In genomic region chr17:54901230-54901847, GRCh38 we compare ENCODE assay signal across 8 cellular contexts. TPM values are rescaled to one million over a fixed set of nuclear protein-coding genes. Genes with fewer than 3 reads are reported as not detected.
DNase-seq lines count a peak whose midpoint lies in the region; ATAC-seq and TF ChIP-seq lines count a peak whose summit lies in the region.

No MANE protein-coding gene starts in this region.

- no peaks in the 10 kb centered on the region for H3K79me2 ChIP-seq in Karpas-422 (ENCODE audit: low read length)

- CTCF ChIA-PET in MCF 10A (lab: Yijun Ruan, JAX), result interaction anchor here (0.6 to 1.4 kb wide), 3 partner anchors 9 to 40 kb away, joined by 3 to 4 read pairs (median 3); no protein-coding TSS in a partner anchor

- H3K9ac ChIP-seq in ES-I3 (ENCODE audit: low read depth, low read length) (peak overlapping the region; percentile 83), Karpas-422 (ENCODE audit: low read length) (no peak overlapping the region)

- H3K27ac Mint-ChIP-seq in MCF 10A (ENCODE audit: low read depth, unreplicated experiment), result no peak overlapping the region

- peaks cover 12% of the 10 kb centered on the region for H3K4me1 ChIP-seq in ES-I3 (ENCODE audit: insufficient read depth, low read length)
- H3K4me1 ChIP-seq in lung (ENCODE audit: control insufficient read depth in 2 of 2, insufficient read depth in 2 of 2, low read length in 2 of 2), result peaks cover 4% of the 10 kb centered on the region in 2 donors
- H3K4me1 ChIP-seq in Karpas-422 (ENCODE audit: low read length), result no peaks in the 10 kb centered on the region

- DNase-seq in NCI-H146 (lab: John Stamatoyannopoulos, UW) (peak; percentile 11), MCF 10A (ENCODE audit: unreplicated experiment) (peak; percentile 96), lung (ENCODE audit: low spot score) (peak; percentile 35), Karpas-422 (no peak)

- H2AFZ ChIP-seq in Karpas-422 (ENCODE audit: low read length), result no peak overlapping the region

- intact Hi-C loops in MCF 10A (cut with micrococcal nuclease), result no loop called here

- ATAC-seq in lung (ENCODE audit: insufficient read depth, low FRiP score) (peak; percentile 23), HG02763 (IDR thresholded peaks at IDR 0.05; ENCODE audit: unreplicated experiment) (no peak), GM18505 (IDR thresholded peaks at IDR 0.05; ENCODE audit: unreplicated experiment) (no peak), GM21825 (IDR thresholded peaks at IDR 0.05; ENCODE audit: unreplicated experiment) (no peak)

- no peaks in the 10 kb centered on the region for H3K27me3 Mint-ChIP-seq in MCF 10A (ENCODE audit: insufficient read depth, unreplicated experiment)

- H3K27ac ChIP-seq in lung (ENCODE audit: low read depth in 1 of 2, low read length in 1 of 2), result peak overlapping the region in 1 of 2 donors; percentile 82
- no peak overlapping the region for H3K27ac ChIP-seq in Karpas-422 (ENCODE audit: low read length)

- H3K36me3 Mint-ChIP-seq in MCF 10A (ENCODE audit: insufficient read depth, unreplicated experiment), result peaks cover 37% of the 10 kb centered on the region

- POLR2A ChIA-PET in MCF 10A (lab: Yijun Ruan, JAX), result interaction anchor here (0.6 to 1.2 kb wide), 6 partner anchors 8 to 239 kb away, joined by 3 to 4 read pairs (median 4); no protein-coding TSS in a partner anchor

- H3K9me3 ChIP-seq in ES-I3 (ENCODE audit: control insufficient read depth, insufficient read depth, low read length), result no peaks in the 10 kb centered on the region
- no peaks in the 10 kb centered on the region for H3K9me3 ChIP-seq in lung (ENCODE audit: control insufficient read depth in 2 of 2, insufficient read depth in 1 of 2, low read length in 1 of 2)
- no peaks in the 10 kb centered on the region for H3K9me3 ChIP-seq in Karpas-422 (ENCODE audit: low read length)

- no peaks in the 10 kb centered on the region for H3K9me3 Mint-ChIP-seq in MCF 10A (ENCODE audit: unreplicated experiment)

- H3K36me3 ChIP-seq in ES-I3 (ENCODE audit: insufficient read depth, low read length) (no peaks in the 10 kb centered on the region), lung (ENCODE audit: control insufficient read depth in 2 of 2, insufficient read depth in 2 of 2, low read length in 2 of 2) (peaks cover 0 to 1% of the 10 kb centered on the region in 2 donors), Karpas-422 (ENCODE audit: insufficient read depth, low read length) (no peaks in the 10 kb centered on the region)

- no peak overlapping the region for H3K4me3 Mint-ChIP-seq in MCF 10A (ENCODE audit: unreplicated experiment)

- no peak for TF ChIP-seq POLR2A in GM18505 (IDR thresholded peaks at IDR 0.05; ENCODE audit: borderline replicate concordance, extremely low read depth, insufficient read depth, insufficient read length)

- TSS peak; percentile 99 for BruUV-seq in MCF 10A (replicated peaks; lab: Mats Ljungman, UMichigan)

- H3K9me2 ChIP-seq in Karpas-422 (replicated peaks; ENCODE audit: insufficient read depth, low read length), result no peaks in the 10 kb centered on the region

- H3K4me1 Mint-ChIP-seq in MCF 10A (ENCODE audit: insufficient read depth, unreplicated experiment), result peaks cover 10% of the 10 kb centered on the region

- H4K20me1 ChIP-seq in Karpas-422 (ENCODE audit: insufficient read depth, low read depth, low read length), result no peaks in the 10 kb centered on the region

- 44 to 64% methylated on average over 9 of the region's 9 CpGs for WGBS in lung, 2 donors

- no peak for TF ChIP-seq CTCF in MCF 10A (IDR thresholded peaks at IDR 0.05; ENCODE audit: unreplicated experiment)
- no peak for TF ChIP-seq CTCF in lung (IDR thresholded peaks at IDR 0.05; ENCODE audit: control extremely low read depth, extremely low read depth)

- H3K4me2 ChIP-seq in Karpas-422 (ENCODE audit: low read depth, low read length, poor library complexity, severe bottlenecking), result no peak overlapping the region

- H3K4me3 ChIP-seq in lung (peak overlapping the region; percentile 61), Karpas-422 (ENCODE audit: low read length) (no peak overlapping the region)

- H3K27me3 ChIP-seq in lung (ENCODE audit: control insufficient read depth, insufficient read depth) (no peaks in the 10 kb centered on the region), Karpas-422 (ENCODE audit: low read length) (no peaks in the 10 kb centered on the region)

RNA-seq across cellular contexts. Expression of gene TOM1L1, which starts 0.7 kb away (rescaled TPM):
- total RNA-seq in MCF 10A (2022) (123 and 157 TPM in 2 replicates), lung (10 to 100 TPM; 36.4 to 39.1 TPM)
- 10 to 100 TPM; 12.2 to 19.9 TPM for polyA plus RNA-seq in lung
- total RNA-seq in Karpas-422 (2014; rRNA removed; shearing (Covaris generic); ENCODE audit: low replicate concordance), result not detected in 2 replicates

Comparison
In these comparisons a context has a peak if more than half of its experiments do, and no peak if none do; other contexts are left out.
1. RNA of gene TOM1L1, which starts 0.7 kb away (total RNA-seq): 123 to 157 TPM in MCF 10A and 36.4 to 39.1 TPM in lung; not detected in Karpas-422; every median in the first group is over 10 times any median in the second.